ENCODE assay signal across 8 cellular contexts in genomic region chr4:89111833-89112563, GRCh38. TPM values are rescaled to one million over a fixed set of nuclear protein-coding genes. Genes with fewer than 3 reads are reported as not detected.
DNase-seq lines count a peak whose midpoint lies in the region; ATAC-seq and TF ChIP-seq lines count a peak whose summit lies in the region.

No MANE protein-coding gene starts in this region.

- H3K4me3 ChIP-seq in Karpas-422 (ENCODE audit: low read length) (peak overlapping the region; percentile 73), adrenal gland (peak overlapping the region in 2 of 4 donors; percentile 63 to 73), iPS-15b (ENCODE audit: low read depth, low read length) (peak overlapping the region; percentile 84), skeletal muscle satellite cell (ENCODE audit: low read length) (peak overlapping the region; percentile 91)

- peak; percentile 38 for DNase-seq in DMS153 treated with DMSO at 0.1 percent for 48 hours (lab: John Stamatoyannopoulos, UW; ENCODE audit: unreplicated experiment)
- no peak for DNase-seq in DMS153 (lab: John Stamatoyannopoulos, UW)
- peak; percentile 14 for DNase-seq in Karpas-422
- DNase-seq in adrenal gland = peak in 5 of 7 donors; percentile 21 to 62 (median 32)
- DNase-seq in activated CD4-positive, alpha-beta T cell treated with anti-CD3 and anti-CD28 coated beads, Interleukin-2, amount 50 U/mL, for 48 hours = no peak

- no peak for TF ChIP-seq POLR2A in adrenal gland (IDR thresholded peaks at IDR 0.05)

- no peak overlapping the region for H3K27ac ChIP-seq in Karpas-422 (ENCODE audit: low read length)
- H3K27ac ChIP-seq in adrenal gland = peak overlapping the region; percentile 65 to 92 (median 85)

- H3K9ac ChIP-seq in Karpas-422 (ENCODE audit: low read length) = peak overlapping the region; percentile 80
- H3K9ac ChIP-seq in iPS-15b (ENCODE audit: low read depth, low read length) = peak overlapping the region; percentile 74
- peak overlapping the region; percentile 87 for H3K9ac ChIP-seq in skeletal muscle satellite cell (ENCODE audit: low read depth, low read length)

- peak overlapping the region; percentile 89 for H2AFZ ChIP-seq in Karpas-422 (ENCODE audit: low read length)

- WGBS in adrenal gland, 4 donors = 16 to 25% (median 21%) methylated on average over 15 of the region's 15 CpGs

- H3K36me3 ChIP-seq in Karpas-422 (ENCODE audit: insufficient read depth, low read length) (no peaks in the 10 kb centered on the region), adrenal gland (replicated peaks in 1 of 2) (no peaks in the 10 kb centered on the region), iPS-15b (ENCODE audit: control insufficient read depth, insufficient read depth, low read length) (no peaks in the 10 kb centered on the region), skeletal muscle satellite cell (ENCODE audit: insufficient read depth, low read length) (no peaks in the 10 kb centered on the region)

- H3K4me1 ChIP-seq in Karpas-422 (ENCODE audit: low read length) (peaks cover 17% of the 10 kb centered on the region), adrenal gland (replicated peaks in 1 of 2) (peaks cover 7 to 11% of the 10 kb centered on the region in 2 donors), iPS-15b (ENCODE audit: control insufficient read depth, insufficient read depth, low read length) (no peaks in the 10 kb centered on the region), skeletal muscle satellite cell (ENCODE audit: control insufficient read depth, insufficient read depth, low read length) (peaks cover 15% of the 10 kb centered on the region)

- no peak for TF ChIP-seq CTCF in adrenal gland (IDR thresholded peaks at IDR 0.05)

- H3K27me3 ChIP-seq in Karpas-422 (ENCODE audit: low read length) = no peaks in the 10 kb centered on the region
- H3K27me3 ChIP-seq in adrenal gland = no peaks in the 10 kb centered on the region
- H3K27me3 ChIP-seq in iPS-15b (ENCODE audit: control insufficient read depth, insufficient read depth, low read length) = peaks cover 33% of the 10 kb centered on the region
- peaks cover 30% of the 10 kb centered on the region for H3K27me3 ChIP-seq in skeletal muscle satellite cell (ENCODE audit: control insufficient read depth, insufficient read depth, low read length)

- ATAC-seq in HG02938 (IDR thresholded peaks at IDR 0.05; ENCODE audit: unreplicated experiment) = no peak

- H3K9me2 ChIP-seq in Karpas-422 (replicated peaks; ENCODE audit: insufficient read depth, low read length) = 0 out of 2 replicates have a peak, but pooled peaks cover 2% of the 10 kb centered on the region

- H4K20me1 ChIP-seq in Karpas-422 (ENCODE audit: insufficient read depth, low read depth, low read length) = no peaks in the 10 kb centered on the region; the same call in 1 of the 2 replicates

- no peaks in the 10 kb centered on the region for H3K79me2 ChIP-seq in Karpas-422 (ENCODE audit: low read length)

- H3K9me3 ChIP-seq in Karpas-422 (ENCODE audit: low read length) (no peaks in the 10 kb centered on the region), adrenal gland (replicated peaks in 1 of 3) (no peaks in the 10 kb centered on the region), iPS-15b (ENCODE audit: control insufficient read depth, insufficient read depth, low read length) (no peaks in the 10 kb centered on the region), skeletal muscle satellite cell (replicated peaks; ENCODE audit: low read length) (no peaks in the 10 kb centered on the region)

- intact Hi-C loops in adrenal gland (cut with DNase I) = no loop called here

- H3K4me2 ChIP-seq in Karpas-422 (ENCODE audit: low read depth, low read length, poor library complexity, severe bottlenecking) = peak overlapping the region; percentile 86
- peak overlapping the region; percentile 93 for H3K4me2 ChIP-seq in skeletal muscle satellite cell (ENCODE audit: low read length)

RNA-seq across cellular contexts. Expression of gene TIGD2, which starts 0.7 kb away (rescaled TPM):
- 4.4 and 7.2 TPM in 2 replicates for total RNA-seq in Karpas-422 (2014; rRNA removed; shearing (Covaris generic); ENCODE audit: low replicate concordance)
- 1 to 10 TPM; 2.1 to 6.6 (median 4.2) TPM for total RNA-seq in adrenal gland
- polyA plus RNA-seq in adrenal gland = 1 to 10 TPM; 1.4 to 5.4 (median 2.5) TPM
- 7.4 and 7.6 TPM in 2 replicates for total RNA-seq in skeletal muscle satellite cell (2012; rRNA removed)

RNA-seq across cellular contexts. Expression of gene FAM13A, which starts 55.0 kb away (rescaled TPM):
- total RNA-seq in Karpas-422 (2014; rRNA removed; shearing (Covaris generic); ENCODE audit: low replicate concordance) = 0.30 and 2.8 TPM in 2 replicates
- 10 to 100 TPM; 27.1 to 61.6 (median 33.1) TPM for total RNA-seq in adrenal gland
- polyA plus RNA-seq in adrenal gland = 10 to 100 TPM; 10.1 to 21.1 (median 13.6) TPM
- total RNA-seq in skeletal muscle satellite cell (2012; rRNA removed) = 22.3 and 24.9 TPM in 2 replicates

Comparison
In these comparisons a context has a peak if more than half of its experiments do, and no peak if none do; other contexts are left out.
1. DNase-seq: peak in DMS153 treated with DMSO at 0.1 percent for 48 hours (single experiment), Karpas-422 (single experiment) and adrenal gland (5 of 7); none in DMS153 (single experiment) and activated CD4-positive, alpha-beta T cell treated with anti-CD3 and anti-CD28 coated beads, Interleukin-2, amount 50 U/mL, for 48 hours (0 of 2).
2. Peak in every context shown above with its lines, with median percentiles within 50 percentile points of each other: H3K9ac ChIP-seq.